22 cellular contexts compared by ENCODE assay signal in the genomic region with DNA sequence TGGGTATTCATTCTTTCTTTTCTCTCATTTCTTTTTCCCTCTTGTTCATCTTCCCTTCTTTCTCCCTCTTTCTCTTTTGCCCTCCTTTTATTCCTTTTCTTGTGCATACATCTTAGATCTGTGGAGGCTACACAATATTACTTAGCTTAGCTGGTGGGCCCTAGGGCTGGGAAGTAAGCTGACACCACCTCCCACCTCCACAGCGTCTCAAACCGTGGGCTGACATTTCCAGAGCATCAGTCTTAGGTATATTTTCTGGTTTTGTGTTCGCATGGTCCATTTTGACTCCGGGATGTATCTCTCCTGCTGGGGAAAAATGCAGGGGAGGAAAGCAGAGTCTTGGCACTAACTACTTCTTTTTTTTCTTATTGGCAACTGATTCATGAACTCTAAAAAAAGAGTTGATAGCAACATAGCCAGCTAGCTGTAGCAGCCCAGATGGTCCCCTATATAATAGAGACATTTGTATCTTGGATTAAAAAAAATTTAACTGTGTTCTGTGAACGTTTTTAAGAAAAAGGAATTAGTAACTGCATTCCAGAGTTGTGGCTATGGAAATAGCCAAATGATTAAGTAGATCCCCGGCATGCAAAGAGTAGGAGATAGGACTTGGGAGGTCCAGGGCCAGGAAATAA. TPM values are rescaled to one million over a fixed set of nuclear protein-coding genes. Genes with fewer than 3 reads are reported as not detected.
DNase-seq lines count a peak whose midpoint lies in the region; ATAC-seq, FAIRE-seq and TF ChIP-seq lines count a peak whose summit lies in the region.
"Had no signal": no experiment of that assay in that cellular context is flagged by ENCODE, and none has a peak within 500 bp of the region (broad histone marks: within the 10 kb centered on the region; RNA-seq: fewer than 3 reads in every experiment).

No MANE protein-coding gene starts in this region.

- H3K9me3 Mint-ChIP-seq in astrocyte (ENCODE audit: unreplicated experiment): peaks cover 3% of the 10 kb centered on the region
- H3K9me3 Mint-ChIP-seq in activated CD8-positive, alpha-beta T cell treated with anti-CD3 and anti-CD28 coated beads for 36 hours: no peaks in the 10 kb centered on the region
- H3K9me3 Mint-ChIP-seq: activated T-cell treated with anti-CD3 and anti-CD28 coated beads, Interleukin-2, amount 50 U/mL, for 24 hours; GM23338 had no signal

- POLR2A ChIA-PET in activated CD8-positive, alpha-beta T cell treated with anti-CD3 and anti-CD28 coated beads for 36 hours (lab: Charles Lee): no interaction called here

- no peak for TF ChIP-seq CTCF in astrocyte (IDR thresholded peaks at IDR 0.05; ENCODE audit: insufficient read depth, low read depth, low read length)
- TF ChIP-seq CTCF in smooth muscle cell (IDR thresholded peaks at IDR 0.05; ENCODE audit: borderline replicate concordance, insufficient read depth, poor library complexity, severe bottlenecking): no peak
- no peak for TF ChIP-seq CTCF in mammary epithelial cell (conservative IDR thresholded peaks at IDR 0.05 in 1 of 2, IDR thresholded peaks at IDR 0.05 in 1 of 2; ENCODE audit: extremely low read depth in 1 of 2, insufficient read depth in 1 of 2, low read depth in 1 of 2, low read length in 2 of 2)
- TF ChIP-seq CTCF in activated CD8-positive, alpha-beta T cell treated with anti-CD3 and anti-CD28 coated beads for 36 hours (IDR thresholded peaks at IDR 0.05): no peak

- peak overlapping the region; percentile 51 for H3K4me3 Mint-ChIP-seq in astrocyte (ENCODE audit: unreplicated experiment)
- no peak overlapping the region for H3K4me3 Mint-ChIP-seq in activated CD8-positive, alpha-beta T cell treated with anti-CD3 and anti-CD28 coated beads for 36 hours
- H3K4me3 Mint-ChIP-seq: activated T-cell treated with anti-CD3 and anti-CD28 coated beads, Interleukin-2, amount 50 U/mL, for 24 hours; GM23338 had no signal

- DNase-seq in GM03348 (ENCODE audit: low spot score) (peak; percentile 32), astrocyte (ENCODE audit: low read depth) (peak; percentile 87), fibroblast of peridontal ligament (ENCODE audit: extremely low read depth) (peak; percentile 45), smooth muscle cell (lab: John Stamatoyannopoulos, UW; ENCODE audit: unreplicated experiment) (no peak), mammary epithelial cell (no peak), occipital lobe (lab: John Stamatoyannopoulos, UW) (no peak)
- DNase-seq in activated naive CD4-positive, alpha-beta T cell treated with anti-CD3 and anti-CD28 coated beads, Interleukin-2, amount 50 U/mL, for 16 hours: no peak
- DNase-seq in activated CD8-positive, alpha-beta T cell treated with anti-CD3 and anti-CD28 coated beads for 36 hours: no peak
- DNase-seq: activated naive CD4-positive, alpha-beta T cell; activated T-cell treated with anti-CD3 and anti-CD28 coated beads, Interleukin-2, amount 50 U/mL, for 24 hours; C1 segment of cervical spinal cord; effector CD8-positive, alpha-beta T cell; erythroblast; kidney; lower lobe of right lung; MM.1S; NCI-H1436; right cardiac atrium; upper lobe of left lung had no signal

- H2AFZ ChIP-seq in astrocyte (ENCODE audit: low read depth, low read length) (no peak overlapping the region), smooth muscle cell (ENCODE audit: low read depth) (no peak overlapping the region), mammary epithelial cell (ENCODE audit: low read depth, low read length) (no peak overlapping the region)
- H2AFZ ChIP-seq: GM23338 had no signal

- peaks cover 48% of the 10 kb centered on the region for H3K4me1 Mint-ChIP-seq in astrocyte (ENCODE audit: low read depth, unreplicated experiment)
- H3K4me1 Mint-ChIP-seq in activated CD8-positive, alpha-beta T cell treated with anti-CD3 and anti-CD28 coated beads for 36 hours (ENCODE audit: low read depth): no peaks in the 10 kb centered on the region

- H3K27ac ChIP-seq in astrocyte (ENCODE audit: low read depth, low read length): peak overlapping the region; percentile 91
- H3K27ac ChIP-seq in smooth muscle cell (ENCODE audit: low read depth): peak overlapping the region; percentile 84
- H3K27ac ChIP-seq in mammary epithelial cell (ENCODE audit: insufficient read depth, low read depth, low read length): no peak overlapping the region
- H3K27ac ChIP-seq: gastroesophageal sphincter, lower lobe of right lung, upper lobe of left lung had no signal

- H3K27ac Mint-ChIP-seq in astrocyte (ENCODE audit: unreplicated experiment): peak overlapping the region; percentile 83
- no peak overlapping the region for H3K27ac Mint-ChIP-seq in activated CD8-positive, alpha-beta T cell treated with anti-CD3 and anti-CD28 coated beads for 36 hours
- H3K27ac Mint-ChIP-seq: activated T-cell treated with anti-CD3 and anti-CD28 coated beads, Interleukin-2, amount 50 U/mL, for 24 hours; GM23338 had no signal

- dilution Hi-C loops in mammary epithelial cell (cut with HindIII; ENCODE audit: low sequenced_read_pairs): no loop called here

- H3K9me3 ChIP-seq in astrocyte (ENCODE audit: insufficient read depth, low read depth, low read length) (no peaks in the 10 kb centered on the region), smooth muscle cell (replicated peaks; ENCODE audit: low read depth) (no peaks in the 10 kb centered on the region), mammary epithelial cell (replicated peaks; ENCODE audit: insufficient read depth, low read length) (no peaks in the 10 kb centered on the region)
- H3K9me3 ChIP-seq: gastroesophageal sphincter, lower lobe of right lung, upper lobe of left lung had no signal

- H3K9ac ChIP-seq in astrocyte (ENCODE audit: low read length) (peak overlapping the region; percentile 60), smooth muscle cell (ENCODE audit: low read depth) (no peak overlapping the region), mammary epithelial cell (ENCODE audit: insufficient read depth, low read length) (no peak overlapping the region)

- H3K36me3 Mint-ChIP-seq in astrocyte (ENCODE audit: low read depth, unreplicated experiment): peaks cover 6% of the 10 kb centered on the region
- no peaks in the 10 kb centered on the region for H3K36me3 Mint-ChIP-seq in activated CD8-positive, alpha-beta T cell treated with anti-CD3 and anti-CD28 coated beads for 36 hours (ENCODE audit: low read depth)

- CTCF ChIA-PET in mammary epithelial cell (lab: Charles Lee; ENCODE audit: low non-redundant PET): no interaction called here
- CTCF ChIA-PET in activated CD8-positive, alpha-beta T cell treated with anti-CD3 and anti-CD28 coated beads for 36 hours (lab: Charles Lee): no interaction called here

- H3K4me1 ChIP-seq in astrocyte (ENCODE audit: insufficient read depth, low read length): peaks cover 63% of the 10 kb centered on the region
- peaks cover 17% of the 10 kb centered on the region for H3K4me1 ChIP-seq in smooth muscle cell (ENCODE audit: low read depth)
- H3K4me1 ChIP-seq in mammary epithelial cell (ENCODE audit: insufficient read depth, low read length): no peaks in the 10 kb centered on the region
- H3K4me1 ChIP-seq: gastroesophageal sphincter, lower lobe of right lung, upper lobe of left lung had no signal

- H3F3A ChIP-seq in smooth muscle cell (ENCODE audit: low read depth): peaks cover 12% of the 10 kb centered on the region

- FAIRE-seq in astrocyte (lab: Jason Lieb, UNC): no peak
- FAIRE-seq: kidney had no signal

- BruUV-seq in mammary epithelial cell (replicated peaks; lab: Mats Ljungman, UMichigan): no TSS peak

- WGBS in smooth muscle cell (ENCODE audit: low lambda C conversion rate): 52% methylated on average over 6 of the region's 6 CpGs
- WGBS in mammary epithelial cell (ENCODE audit: low coverage, missing lambda C conversion rate): 48% methylated on average over 6 of the region's 6 CpGs

- no peaks in the 10 kb centered on the region for H3K27me3 Mint-ChIP-seq in astrocyte (ENCODE audit: low read depth, unreplicated experiment)
- H3K27me3 Mint-ChIP-seq in activated CD8-positive, alpha-beta T cell treated with anti-CD3 and anti-CD28 coated beads for 36 hours: peaks cover 4% of the 10 kb centered on the region
- H3K27me3 Mint-ChIP-seq: activated T-cell treated with anti-CD3 and anti-CD28 coated beads, Interleukin-2, amount 50 U/mL, for 24 hours had no signal

- in situ Hi-C loops in mammary epithelial cell (cut with MboI; ENCODE audit: low sequenced_read_pairs in 2 of 2): loop anchor here in 1 of 2 donors (10.0 kb wide), 1 partner anchor 223 kb away; no protein-coding TSS in a partner anchor

- H3K79me2 ChIP-seq in astrocyte (ENCODE audit: insufficient read depth, low read length): peaks cover 74% of the 10 kb centered on the region
- H3K79me2 ChIP-seq in smooth muscle cell (ENCODE audit: low read depth): no peaks in the 10 kb centered on the region
- peaks cover 3% of the 10 kb centered on the region for H3K79me2 ChIP-seq in mammary epithelial cell (ENCODE audit: insufficient read depth, low read length)

- H3K27me3 ChIP-seq in astrocyte (ENCODE audit: insufficient read depth, low read length) (no peaks in the 10 kb centered on the region), smooth muscle cell (ENCODE audit: low read depth) (no peaks in the 10 kb centered on the region), mammary epithelial cell (ENCODE audit: insufficient read depth, low read length) (no peaks in the 10 kb centered on the region)
- H3K27me3 ChIP-seq: gastroesophageal sphincter, upper lobe of left lung had no signal

- intact Hi-C loops in mammary epithelial cell (cut with micrococcal nuclease): no loop called here
- intact Hi-C loops in activated CD8-positive, alpha-beta T cell treated with anti-CD3 and anti-CD28 coated beads for 36 hours (cut with micrococcal nuclease): no loop called here

- ATAC-seq in activated CD8-positive, alpha-beta T cell treated with anti-CD3 and anti-CD28 coated beads for 36 hours: no peak
- ATAC-seq: activated CD4-positive, CD25-positive, alpha-beta regulatory T cell treated with anti-CD3 and anti-CD28 coated beads, Interleukin-2, amount 50 U/mL, for 24 hours; gastroesophageal sphincter; GM23338; lower lobe of right lung had no signal

- H3K36me3 ChIP-seq in astrocyte (ENCODE audit: insufficient read depth, low read length) (peaks cover 8% of the 10 kb centered on the region), smooth muscle cell (ENCODE audit: low read depth) (no peaks in the 10 kb centered on the region), mammary epithelial cell (ENCODE audit: insufficient read depth, low read length) (no peaks in the 10 kb centered on the region)
- H3K36me3 ChIP-seq: gastroesophageal sphincter, lower lobe of right lung, upper lobe of left lung had no signal

- H3K4me2 ChIP-seq in astrocyte (ENCODE audit: low read length): peak overlapping the region; percentile 62
- peak overlapping the region; percentile 71 for H3K4me2 ChIP-seq in smooth muscle cell
- H3K4me2 ChIP-seq in mammary epithelial cell (ENCODE audit: insufficient read depth, low read depth, low read length): no peak overlapping the region
- H3K4me2 ChIP-seq: GM23338 had no signal

- H3K4me3 ChIP-seq in astrocyte (ENCODE audit: insufficient read depth, low read depth, low read length) (no peak overlapping the region), smooth muscle cell (no peak overlapping the region), mammary epithelial cell (replicated peaks in 1 of 3; ENCODE audit: insufficient read depth in 1 of 3, low read depth in 2 of 3, low read length in 3 of 3) (no peak overlapping the region)
- H3K4me3 ChIP-seq: gastroesophageal sphincter, GM23338, lower lobe of right lung, upper lobe of left lung had no signal

- H4K20me1 ChIP-seq in astrocyte (ENCODE audit: insufficient read depth, low read length) (no peaks in the 10 kb centered on the region), smooth muscle cell (ENCODE audit: low read depth) (no peaks in the 10 kb centered on the region), mammary epithelial cell (ENCODE audit: insufficient read depth, low read length) (no peaks in the 10 kb centered on the region)

RNA-seq across cellular contexts. Expression of a gene that starts 15.5 kb away (rescaled TPM):
- total RNA-seq in astrocyte: 7.7 and 8.5 TPM in 2 replicates
- 5.3 and 8.0 TPM in 2 replicates for total RNA-seq in smooth muscle cell
- polyA plus RNA-seq in smooth muscle cell: 6.6 and 7.2 TPM in 2 replicates
- total RNA-seq in mammary epithelial cell: 1 to 10 TPM in 1 of 2 donors, under 1 TPM in 1; 0.83 to 3.4 TPM
- 6.4 TPM for polyA plus RNA-seq in mammary epithelial cell
- 33.7 TPM for polyA minus RNA-seq in mammary epithelial cell
- total RNA-seq in occipital lobe: 18.2 TPM
- 1 to 10 TPM; 1.6 to 2.1 TPM for total RNA-seq in activated CD8-positive, alpha-beta T cell treated with anti-CD3 and anti-CD28 coated beads for 36 hours

Comparison
In these comparisons a context has a peak if more than half of its experiments do, and no peak if none do; other contexts are left out.
1. DNase-seq: peak in GM03348 (single experiment), astrocyte (single experiment) and fibroblast of peridontal ligament (single experiment); none in smooth muscle cell (single experiment), activated naive CD4-positive, alpha-beta T cell treated with anti-CD3 and anti-CD28 coated beads, Interleukin-2, amount 50 U/mL, for 16 hours (single experiment), mammary epithelial cell (single experiment), occipital lobe (single experiment) and activated CD8-positive, alpha-beta T cell treated with anti-CD3 and anti-CD28 coated beads for 36 hours (single experiment).